In genomic region chr13:109964164-109964563, GRCh38 we compare ENCODE assay signal across 18 cellular contexts.
"Had no signal": no experiment of that assay in that cellular context is flagged by ENCODE, and none has a peak within 500 bp of the region (broad histone marks: within the 10 kb centered on the region; RNA-seq: fewer than 3 reads in every experiment).

No MANE protein-coding gene starts in this region.

- ATAC-seq: esophagus mucosa; mucosa of descending colon; naive thymus-derived CD8-positive, alpha-beta T cell had no signal

- H3K4me3 ChIP-seq: dorsolateral prefrontal cortex, mucosa of descending colon, right atrium auricular region, sigmoid colon, skin epidermis, stomach, thoracic aorta, transverse colon had no signal

- DNase-seq: cortex of kidney; dorsolateral prefrontal cortex; effector CD8-positive, alpha-beta T cell; foreskin fibroblast; kidney glomerular epithelial cell; mucosa of descending colon; naive thymus-derived CD8-positive, alpha-beta T cell; sigmoid colon; stimulated activated CD4-positive, alpha-beta T cell treated with anti-CD3 and anti-CD28 coated beads, Interleukin-12 subunit alpha, Interleukin-12 subunit beta, amount 100 ng/mL, for 4 hours; stimulated activated naive CD4-positive, alpha-beta T cell; stomach; substantia nigra; transverse colon had no signal

- H3K9me3 ChIP-seq: mucosa of descending colon, right atrium auricular region, thoracic aorta had no signal

- FAIRE-seq: endometrium had no signal

- H3K36me3 ChIP-seq: right atrium auricular region, sigmoid colon, stomach, thoracic aorta, transverse colon had no signal

- H3K27ac ChIP-seq: dorsolateral prefrontal cortex, right atrium auricular region, sigmoid colon, skin epidermis, stomach, thoracic aorta, transverse colon had no signal

- H3K27me3 ChIP-seq: right atrium auricular region, stomach, transverse colon had no signal

- H3K4me1 ChIP-seq: sigmoid colon, stomach, transverse colon had no signal
